In genomic region chr15:69591905-69592508, GRCh38 we compare ENCODE assay signal across 16 cellular contexts.
DNase-seq lines count a peak whose midpoint lies in the region; ATAC-seq and TF ChIP-seq lines count a peak whose summit lies in the region.
"Had no signal": no experiment of that assay in that cellular context is flagged by ENCODE, and none has a peak within 500 bp of the region (broad histone marks: within the 10 kb centered on the region; RNA-seq: fewer than 3 reads in every experiment).

No MANE protein-coding gene starts in this region.

- no peak for TF ChIP-seq POLR2A in suprapubic skin (IDR thresholded peaks at IDR 0.05)

- DNase-seq in NCI-H2171 treated with DMSO at 0.1 percent for 48 hours (lab: John Stamatoyannopoulos, UW), result peak; percentile 18
- no peak for DNase-seq in NCI-H2171 (lab: John Stamatoyannopoulos, UW)
- peak; percentile 89 for DNase-seq in NCI-H345 (lab: John Stamatoyannopoulos, UW)
- DNase-seq in upper lobe of right lung, result no peak
- no peak for DNase-seq in suprapubic skin (ENCODE audit: low spot score in 2 of 2)
- DNase-seq in neural progenitor cell (ENCODE audit: low spot score), result no peak
- DNase-seq: 8988T; activated CD8-positive, alpha-beta memory T cell treated with anti-CD3 and anti-CD28 coated beads, Interleukin-2, amount 50 U/mL, for 48 hours; dorsolateral prefrontal cortex; foreskin fibroblast; naive B cell; NCI-H1048; right lobe of liver; Right ventricle myocardium superior had no signal

- H3K36me3 ChIP-seq in upper lobe of right lung, result no peaks in the 10 kb centered on the region
- H3K36me3 ChIP-seq in suprapubic skin, result no peaks in the 10 kb centered on the region
- no peaks in the 10 kb centered on the region for H3K36me3 ChIP-seq in neural progenitor cell
- H3K36me3 ChIP-seq: right lobe of liver had no signal

- H3K4me3 Mint-ChIP-seq in activated T-helper 17 cell treated with anti-CD3 and anti-CD28 coated beads, Interleukin-2, amount 50 U/mL, for 72 hours, result no peak overlapping the region
- no peak overlapping the region for H3K4me3 Mint-ChIP-seq in neural progenitor cell
- H3K4me3 Mint-ChIP-seq: naive B cell had no signal

- H3K36me3 Mint-ChIP-seq in activated T-helper 17 cell treated with anti-CD3 and anti-CD28 coated beads, Interleukin-2, amount 50 U/mL, for 72 hours (ENCODE audit: low read depth), result no peaks in the 10 kb centered on the region
- no peaks in the 10 kb centered on the region for H3K36me3 Mint-ChIP-seq in neural progenitor cell
- H3K36me3 Mint-ChIP-seq: naive B cell had no signal

- H3K27ac ChIP-seq in upper lobe of right lung, result no peak overlapping the region
- no peak overlapping the region for H3K27ac ChIP-seq in suprapubic skin
- no peak overlapping the region for H3K27ac ChIP-seq in neural progenitor cell
- H3K27ac ChIP-seq: dorsolateral prefrontal cortex, right lobe of liver had no signal

- no peak overlapping the region for H3K4me2 ChIP-seq in neural progenitor cell

- TF ChIP-seq CTCF in upper lobe of right lung (IDR thresholded peaks at IDR 0.05), result no peak
- TF ChIP-seq CTCF in suprapubic skin (IDR thresholded peaks at IDR 0.05), result no peak
- TF ChIP-seq CTCF in neural progenitor cell (IDR thresholded peaks at IDR 0.05), result no peak

- H3K9ac ChIP-seq in neural progenitor cell, result no peak overlapping the region

- no peaks in the 10 kb centered on the region for H4K20me1 ChIP-seq in neural progenitor cell (ENCODE audit: low read depth)

- peak; percentile 26 for ATAC-seq in activated T-helper 17 cell treated with anti-CD3 and anti-CD28 coated beads, Interleukin-2, amount 50 U/mL, for 72 hours (replicated peaks)
- peak; percentile 6 for ATAC-seq in upper lobe of right lung
- no peak for ATAC-seq in GM19351 (IDR thresholded peaks at IDR 0.05; ENCODE audit: unreplicated experiment)

- H3K79me2 ChIP-seq in neural progenitor cell (ENCODE audit: low read depth), result no peaks in the 10 kb centered on the region

- H3K27me3 ChIP-seq in upper lobe of right lung (no peaks in the 10 kb centered on the region), suprapubic skin (no peaks in the 10 kb centered on the region), neural progenitor cell (no peaks in the 10 kb centered on the region)
- H3K27me3 ChIP-seq: right lobe of liver had no signal

- H3K4me1 Mint-ChIP-seq in activated T-helper 17 cell treated with anti-CD3 and anti-CD28 coated beads, Interleukin-2, amount 50 U/mL, for 72 hours, result peaks cover 5% of the 10 kb centered on the region
- H3K4me1 Mint-ChIP-seq in neural progenitor cell, result peaks cover 21% of the 10 kb centered on the region

- intact Hi-C loops in upper lobe of right lung (cut with DNase I), result no loop called here

- 92% methylated on average over 4 of the region's 4 CpGs for WGBS in suprapubic skin

- H3K9me3 Mint-ChIP-seq in activated T-helper 17 cell treated with anti-CD3 and anti-CD28 coated beads, Interleukin-2, amount 50 U/mL, for 72 hours, result no peaks in the 10 kb centered on the region
- H3K9me3 Mint-ChIP-seq in neural progenitor cell, result no peaks in the 10 kb centered on the region
- H3K9me3 Mint-ChIP-seq: naive B cell had no signal

- no peaks in the 10 kb centered on the region for H3F3A ChIP-seq in neural progenitor cell (ENCODE audit: low read depth)

- H2AFZ ChIP-seq in neural progenitor cell (replicated peaks), result no peak overlapping the region

- H3K4me1 ChIP-seq in upper lobe of right lung, result peaks cover 30% of the 10 kb centered on the region
- H3K4me1 ChIP-seq in suprapubic skin, result peaks cover 25% of the 10 kb centered on the region
- peaks cover 6% of the 10 kb centered on the region for H3K4me1 ChIP-seq in neural progenitor cell

- H3K27ac Mint-ChIP-seq in activated T-helper 17 cell treated with anti-CD3 and anti-CD28 coated beads, Interleukin-2, amount 50 U/mL, for 72 hours, result no peak overlapping the region
- no peak overlapping the region for H3K27ac Mint-ChIP-seq in neural progenitor cell
- H3K27ac Mint-ChIP-seq: naive B cell had no signal

- H3K9me3 ChIP-seq in upper lobe of right lung (no peaks in the 10 kb centered on the region), suprapubic skin (no peaks in the 10 kb centered on the region), neural progenitor cell (ENCODE audit: low read depth) (no peaks in the 10 kb centered on the region)
- H3K9me3 ChIP-seq: right lobe of liver had no signal

- peaks cover 4% of the 10 kb centered on the region for H3K27me3 Mint-ChIP-seq in activated T-helper 17 cell treated with anti-CD3 and anti-CD28 coated beads, Interleukin-2, amount 50 U/mL, for 72 hours
- H3K27me3 Mint-ChIP-seq in neural progenitor cell (ENCODE audit: insufficient read depth, low read depth), result peaks cover 9% of the 10 kb centered on the region

- H3K4me3 ChIP-seq in upper lobe of right lung, result no peak overlapping the region
- no peak overlapping the region for H3K4me3 ChIP-seq in suprapubic skin
- H3K4me3 ChIP-seq in neural progenitor cell, result no peak overlapping the region
- H3K4me3 ChIP-seq: dorsolateral prefrontal cortex, right lobe of liver had no signal

- no peak for TF ChIP-seq EP300 in suprapubic skin (IDR thresholded peaks at IDR 0.05)

Comparison
In these comparisons a context has a peak if more than half of its experiments do, and no peak if none do; other contexts are left out.
1. DNase-seq: peak in NCI-H2171 treated with DMSO at 0.1 percent for 48 hours (single experiment) and NCI-H345 (single experiment); none in NCI-H2171 (single experiment), upper lobe of right lung (single experiment), suprapubic skin (0 of 2) and neural progenitor cell (single experiment).